In genomic region chr17:17062356-17062755, GRCh38 we compare ENCODE assay signal across 11 cellular contexts. TPM values are rescaled to one million over a fixed set of nuclear protein-coding genes. Genes with fewer than 3 reads are reported as not detected.
DNase-seq lines count a peak whose midpoint lies in the region; ATAC-seq and TF ChIP-seq lines count a peak whose summit lies in the region.
"Had no signal": no experiment of that assay in that cellular context is flagged by ENCODE, and none has a peak within 500 bp of the region (broad histone marks: within the 10 kb centered on the region; RNA-seq: fewer than 3 reads in every experiment).

No MANE protein-coding gene starts in this region.

- DNase-seq in activated naive CD8-positive, alpha-beta T cell treated with anti-CD3 and anti-CD28 coated beads for 36 hours, result no peak
- DNase-seq in coronary artery (ENCODE audit: low spot score), result no peak
- DNase-seq in myocyte (ENCODE audit: low read depth), result peak; percentile 73
- peak; percentile 51 for DNase-seq in testis
- no peak for DNase-seq in dedifferentiated amniotic fluid mesenchymal stem cell (ENCODE audit: extremely low spot score)
- DNase-seq: colonic mucosa, NCI-H1048, WERI-Rb-1 had no signal

- 57 to 59% methylated on average over 7 to 11 of the region's 11 CpGs for WGBS in testis, 2 donors

- H3K4me3 ChIP-seq in coronary artery, result peak overlapping the region; percentile 2
- H3K4me3 ChIP-seq in testis, result no peak overlapping the region
- H3K4me3 ChIP-seq: colonic mucosa had no signal

- peak overlapping the region; percentile 49 to 79 for H3K27ac ChIP-seq in coronary artery
- no peak overlapping the region for H3K27ac ChIP-seq in testis
- H3K27ac ChIP-seq: colonic mucosa, WERI-Rb-1 had no signal

- ATAC-seq in GM18907 (IDR thresholded peaks at IDR 0.05; ENCODE audit: unreplicated experiment) (no peak), HG02885 (IDR thresholded peaks at IDR 0.05; ENCODE audit: poor library complexity, unreplicated experiment) (no peak)

- intact Hi-C loops in testis (cut with DNase I; ENCODE audit: low total_unique reads), result no loop called here

- peaks cover 54% of the 10 kb centered on the region for H3K4me1 Mint-ChIP-seq in activated naive CD8-positive, alpha-beta T cell (ENCODE audit: low read depth)
- H3K4me1 Mint-ChIP-seq in activated naive CD8-positive, alpha-beta T cell treated with anti-CD3 and anti-CD28 coated beads for 36 hours, result peaks cover 35% of the 10 kb centered on the region

- TF ChIP-seq CTCF in coronary artery (IDR thresholded peaks at IDR 0.05) (no peak), testis (IDR thresholded peaks at IDR 0.05) (no peak)

- no peaks in the 10 kb centered on the region for H3K27me3 ChIP-seq in testis
- H3K27me3 ChIP-seq: colonic mucosa had no signal

- peak overlapping the region; percentile 11 for H3K27ac Mint-ChIP-seq in activated naive CD8-positive, alpha-beta T cell
- no peak overlapping the region for H3K27ac Mint-ChIP-seq in activated naive CD8-positive, alpha-beta T cell treated with anti-CD3 and anti-CD28 coated beads for 36 hours

- H3K9me3 Mint-ChIP-seq in activated naive CD8-positive, alpha-beta T cell (ENCODE audit: low read depth), result no peaks in the 10 kb centered on the region
- no peaks in the 10 kb centered on the region for H3K9me3 Mint-ChIP-seq in activated naive CD8-positive, alpha-beta T cell treated with anti-CD3 and anti-CD28 coated beads for 36 hours

- H3K36me3 ChIP-seq in testis (ENCODE audit: low read depth, missing control alignments), result no peaks in the 10 kb centered on the region
- H3K36me3 ChIP-seq: colonic mucosa had no signal

- no peak for TF ChIP-seq POLR2A in testis (IDR thresholded peaks at IDR 0.05)

- H3K27me3 Mint-ChIP-seq in activated naive CD8-positive, alpha-beta T cell, result no peaks in the 10 kb centered on the region
- H3K27me3 Mint-ChIP-seq in activated naive CD8-positive, alpha-beta T cell treated with anti-CD3 and anti-CD28 coated beads for 36 hours, result no peaks in the 10 kb centered on the region

- H3K4me1 ChIP-seq in testis, result peaks cover 21% of the 10 kb centered on the region

- no peaks in the 10 kb centered on the region for H3K9me3 ChIP-seq in testis
- H3K9me3 ChIP-seq: colonic mucosa had no signal

- peaks cover 3% of the 10 kb centered on the region for H3K36me3 Mint-ChIP-seq in activated naive CD8-positive, alpha-beta T cell
- peaks cover 2% of the 10 kb centered on the region for H3K36me3 Mint-ChIP-seq in activated naive CD8-positive, alpha-beta T cell treated with anti-CD3 and anti-CD28 coated beads for 36 hours

- H3K4me3 Mint-ChIP-seq in activated naive CD8-positive, alpha-beta T cell, result no peak overlapping the region
- no peak overlapping the region for H3K4me3 Mint-ChIP-seq in activated naive CD8-positive, alpha-beta T cell treated with anti-CD3 and anti-CD28 coated beads for 36 hours

RNA-seq across cellular contexts. Expression of gene MPRIP, which starts 20.1 kb away (rescaled TPM):
- total RNA-seq in activated naive CD8-positive, alpha-beta T cell treated with anti-CD3 and anti-CD28 coated beads for 36 hours, result 100 to 1,000 TPM; 130 to 143 TPM
- total RNA-seq in myocyte (137 and 150 TPM in 2 replicates), testis (100 to 1,000 TPM; 304 to 337 TPM)
- 314 TPM for polyA plus RNA-seq in myocyte (2012)
- 191 TPM for polyA plus RNA-seq in testis (ENCODE audit: insufficient read depth, low read depth, low replicate concordance)

Comparison
In these comparisons a context has a peak if more than half of its experiments do, and no peak if none do; other contexts are left out.
1. DNase-seq: peak in myocyte (single experiment) and testis (single experiment); none in activated naive CD8-positive, alpha-beta T cell treated with anti-CD3 and anti-CD28 coated beads for 36 hours (single experiment), coronary artery (single experiment) and dedifferentiated amniotic fluid mesenchymal stem cell (single experiment).
2. H3K27ac ChIP-seq: peak in coronary artery (2 of 2); none in testis (0 of 2).